Comparison of ENCODE assay signal across 11 cellular contexts in the genomic region with DNA sequence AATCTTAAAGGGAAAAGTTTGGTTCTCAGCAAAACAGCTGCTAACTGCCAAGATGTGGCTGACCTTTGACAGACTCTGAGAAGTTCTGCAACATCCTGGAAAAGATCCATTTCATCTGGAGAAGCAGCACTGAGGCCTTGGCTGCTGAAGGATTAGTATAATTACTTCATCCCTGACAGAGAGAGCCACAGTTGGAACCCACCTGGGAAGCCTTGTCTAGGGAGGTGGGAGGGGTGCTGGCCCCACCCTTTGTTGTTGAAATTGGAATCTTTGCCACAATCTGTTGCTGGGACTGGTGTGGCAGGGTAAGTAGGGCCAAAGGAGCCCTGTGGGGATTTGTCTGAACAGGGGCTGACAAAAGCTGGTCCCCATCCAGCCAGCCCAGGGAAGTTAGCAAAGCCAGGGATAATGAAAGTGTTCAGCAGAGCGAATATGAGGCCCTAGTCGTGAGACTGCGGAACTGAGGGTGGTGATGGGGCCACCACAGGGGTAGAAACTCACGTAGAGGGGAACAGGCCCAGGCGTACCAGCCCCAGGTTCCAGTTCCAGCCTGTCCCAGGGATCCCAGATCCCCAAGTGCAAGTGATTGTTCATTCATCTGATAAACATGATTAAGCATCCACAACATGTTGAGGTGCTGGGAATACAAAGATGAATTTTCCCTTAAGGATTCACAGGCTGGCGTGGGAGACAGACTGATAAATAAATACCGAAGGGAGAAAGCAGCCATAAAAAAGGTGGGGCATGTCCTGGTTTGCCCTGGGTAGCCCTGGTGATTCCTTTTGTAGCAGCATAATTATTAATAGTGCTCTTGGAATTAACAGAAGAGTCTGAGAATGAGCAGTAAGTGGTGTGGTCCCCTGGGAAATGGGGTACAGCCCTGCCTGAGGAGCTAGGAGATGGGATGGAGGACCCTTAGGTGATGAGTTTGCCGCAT.
A peak's percentile ranks its signal among the peaks of the same experiment; 100 is the strongest.
DNase-seq lines count a peak whose midpoint lies in the region; ATAC-seq, FAIRE-seq and TF ChIP-seq lines count a peak whose summit lies in the region.
"Had no signal": no experiment of that assay in that cellular context is flagged by ENCODE, and none has a peak within 500 bp of the region (broad histone marks: within the 10 kb centered on the region; RNA-seq: fewer than 3 reads in every experiment).

No MANE protein-coding gene starts in this region.

- H3K36me3 Mint-ChIP-seq in H9 (ENCODE audit: insufficient read depth in 1 of 3, low read depth in 3 of 3): peaks cover 0 to 2% (median 0%) of the 10 kb centered on the region in 3 experiments; a peak in 3 of 7 replicates

- no peaks in the 10 kb centered on the region for H3K27me3 Mint-ChIP-seq in H9 (ENCODE audit: low read depth)

- no peak overlapping the region for H3T11ph ChIP-seq in H9 (ENCODE audit: low read length)

- no peaks in the 10 kb centered on the region; the same call in 1 of the 2 replicates for H3K79me2 ChIP-seq in H9 (ENCODE audit: insufficient read depth, low read length)
- H3K79me2 ChIP-seq in mammary epithelial cell (ENCODE audit: insufficient read depth, low read length): peaks cover 89% of the 10 kb centered on the region
- peaks cover 86% of the 10 kb centered on the region for H3K79me2 ChIP-seq in keratinocyte (ENCODE audit: control insufficient read depth, insufficient read depth, low read length)
- H3K79me2 ChIP-seq in PC-9 (ENCODE audit: low read depth): no peaks in the 10 kb centered on the region

- no peak overlapping the region for H2BK5ac ChIP-seq in H9 (ENCODE audit: insufficient read length, low read length)

- H2BK15ac ChIP-seq in H9 (ENCODE audit: low read depth, low read length): no peak overlapping the region

- H3K4me2 ChIP-seq in H9 (ENCODE audit: insufficient read depth, insufficient read length, low read length): no peak overlapping the region
- peak overlapping the region; percentile 74 for H3K4me2 ChIP-seq in mammary epithelial cell (ENCODE audit: insufficient read depth, low read depth, low read length)
- peak overlapping the region; percentile 80 for H3K4me2 ChIP-seq in keratinocyte (ENCODE audit: control insufficient read depth, extremely low read depth, insufficient read depth, low read depth, low read length)
- H3K4me2 ChIP-seq in skeletal muscle satellite cell (ENCODE audit: low read length): no peak overlapping the region
- H3K4me2 ChIP-seq in PC-9: no peak overlapping the region

- H3K9me3 ChIP-seq in H9 (ENCODE audit: control insufficient read depth, low read depth, low read length) (no peaks in the 10 kb centered on the region), mammary epithelial cell (replicated peaks; ENCODE audit: insufficient read depth, low read length) (no peaks in the 10 kb centered on the region), keratinocyte (ENCODE audit: control insufficient read depth, low read depth, low read length) (no peaks in the 10 kb centered on the region), skeletal muscle satellite cell (replicated peaks; ENCODE audit: low read length) (no peaks in the 10 kb centered on the region), PC-9 (ENCODE audit: insufficient read depth, low read depth) (no peaks in the 10 kb centered on the region)

- H3K23ac ChIP-seq in H9 (ENCODE audit: insufficient read length, low read depth, low read length): no peak overlapping the region

- H3K9ac ChIP-seq in H9 (ENCODE audit: extremely low read depth, insufficient read length, low read length) (no peak overlapping the region), mammary epithelial cell (ENCODE audit: insufficient read depth, low read length) (peak overlapping the region; percentile 84), keratinocyte (ENCODE audit: control insufficient read depth, extremely low read depth, insufficient read depth, low read length) (peak overlapping the region; percentile 80), skeletal muscle satellite cell (ENCODE audit: low read depth, low read length) (peak overlapping the region; percentile 21)

- no peak for ATAC-seq in HG03025 (IDR thresholded peaks at IDR 0.05; ENCODE audit: low FRiP score, unreplicated experiment)

- H3K18ac ChIP-seq in H9 (ENCODE audit: insufficient read length, low read depth, low read length): peak overlapping the region; percentile 19

- POLR2A ChIA-PET in PC-9 (lab: Charles Lee; ENCODE audit: unreplicated experiment): no interaction called here

- H2AK5ac ChIP-seq in H9 (ENCODE audit: insufficient read length, low read length): no peak overlapping the region

- H3K56ac ChIP-seq in H9 (ENCODE audit: insufficient read length, low read depth, low read length): no peak overlapping the region

- H2BK12ac ChIP-seq in H9 (ENCODE audit: insufficient read length, low read depth, low read length): no peak overlapping the region

- no peaks in the 10 kb centered on the region for H3K79me1 ChIP-seq in H9 (ENCODE audit: insufficient read depth, low read depth, low read length, poor library complexity, severe bottlenecking)

- H3K27ac Mint-ChIP-seq in H9: peak overlapping the region; percentile 11 to 80 (median 61); a peak in 3 of 7 replicates

- no peak overlapping the region for H2BK120ac ChIP-seq in H9 (ENCODE audit: low read depth, low read length, poor library complexity, severe bottlenecking)

- in situ Hi-C loops in mammary epithelial cell (cut with MboI; ENCODE audit: low sequenced_read_pairs in 2 of 2): no loop called here

- WGBS in H9 (ENCODE audit: extremely low coverage, insufficient read length, low lambda C conversion rate): no CpG with 5 or more reads among the region's 8 CpGs
- 11% methylated on average over 8 of the region's 8 CpGs for WGBS in mammary epithelial cell (ENCODE audit: low coverage, missing lambda C conversion rate)

- H4K20me1 ChIP-seq in H9 (ENCODE audit: control insufficient read depth, insufficient read depth, insufficient read length) (no peaks in the 10 kb centered on the region), mammary epithelial cell (ENCODE audit: insufficient read depth, low read length) (no peaks in the 10 kb centered on the region), keratinocyte (ENCODE audit: control insufficient read depth, extremely low read depth, insufficient read depth, low read length) (no peaks in the 10 kb centered on the region), PC-9 (ENCODE audit: insufficient read depth) (no peaks in the 10 kb centered on the region)

- peak overlapping the region in 2 of 3 experiments; percentile 10 to 33 for H3K4me3 ChIP-seq in mammary epithelial cell (replicated peaks in 1 of 3; ENCODE audit: insufficient read depth in 1 of 3, low read depth in 2 of 3, low read length in 3 of 3)
- H3K4me3 ChIP-seq in keratinocyte (ENCODE audit: control insufficient read depth in 2 of 3, extremely low read depth in 1 of 3, insufficient read depth in 2 of 3, low read depth in 1 of 3, low read length in 3 of 3): peak overlapping the region in 2 of 3 experiments; percentile 29 to 36
- H3K4me3 ChIP-seq in skeletal muscle satellite cell (ENCODE audit: low read length): no peak overlapping the region
- H3K4me3 ChIP-seq in PC-9: no peak overlapping the region

- no peaks in the 10 kb centered on the region for H3K9me2 ChIP-seq in PC-9 (ENCODE audit: insufficient read depth)

- no peak overlapping the region for H2BK20ac ChIP-seq in H9 (ENCODE audit: low read depth, low read length, poor library complexity, severe bottlenecking)

- dilution Hi-C loops in mammary epithelial cell (cut with HindIII; ENCODE audit: low sequenced_read_pairs) (loop anchor here (5.0 kb wide), 1 partner anchor 43 kb away; no protein-coding TSS in a partner anchor), keratinocyte (cut with MboI; ENCODE audit: extremely low pct_ligation_motif_present, low sequenced_read_pairs) (loop anchor here (5.0 kb wide), 1 partner anchor 38 kb away; no protein-coding TSS in a partner anchor)

- no peak overlapping the region for H3K4me3 Mint-ChIP-seq in H9

- CTCF ChIA-PET in mammary epithelial cell (lab: Charles Lee; ENCODE audit: low non-redundant PET) (no interaction called here), PC-9 (lab: Charles Lee) (no interaction called here)

- peaks cover 22 to 23% of the 10 kb centered on the region in 2 experiments for H3K4me1 Mint-ChIP-seq in H9

- H3K36me3 ChIP-seq in mammary epithelial cell (ENCODE audit: insufficient read depth, low read length): peaks cover 12% of the 10 kb centered on the region
- H3K36me3 ChIP-seq in keratinocyte (ENCODE audit: control insufficient read depth in 2 of 2, extremely low read depth in 1 of 2, insufficient read depth in 2 of 2, low read length in 2 of 2): peaks cover 8 to 20% of the 10 kb centered on the region in 2 experiments
- peaks cover 4% of the 10 kb centered on the region for H3K36me3 ChIP-seq in skeletal muscle satellite cell (ENCODE audit: insufficient read depth, low read length)
- no peaks in the 10 kb centered on the region for H3K36me3 ChIP-seq in PC-9 (ENCODE audit: low read depth)

- H3F3A ChIP-seq in PC-9 (ENCODE audit: insufficient read depth, low read depth): no peaks in the 10 kb centered on the region

- H4K8ac ChIP-seq in H9 (replicated peaks; ENCODE audit: insufficient read length, low read depth, low read length): no peak overlapping the region

- TSS peak; percentile 30 for BruUV-seq in mammary epithelial cell (replicated peaks; lab: Mats Ljungman, UMichigan)
- no TSS peak for BruUV-seq in PC-9 (replicated peaks; lab: Mats Ljungman, UMichigan)

- H3K4me1 ChIP-seq in H9 (ENCODE audit: insufficient read depth, low read length): peaks cover 2% of the 10 kb centered on the region; the same call in 1 of the 2 replicates
- peaks cover 79% of the 10 kb centered on the region for H3K4me1 ChIP-seq in mammary epithelial cell (ENCODE audit: insufficient read depth, low read length)
- peaks cover 84% of the 10 kb centered on the region for H3K4me1 ChIP-seq in keratinocyte (ENCODE audit: control insufficient read depth, extremely low read depth, insufficient read depth, low read length)
- H3K4me1 ChIP-seq in skeletal muscle satellite cell (ENCODE audit: control insufficient read depth, insufficient read depth, low read length): peaks cover 9% of the 10 kb centered on the region
- peaks cover 12% of the 10 kb centered on the region for H3K4me1 ChIP-seq in PC-9 (replicated peaks; ENCODE audit: insufficient read depth)

- no peaks in the 10 kb centered on the region for H3K9me3 Mint-ChIP-seq in H9

- no peaks in the 10 kb centered on the region for H3K23me2 ChIP-seq in H9 (ENCODE audit: insufficient read length, low read depth, low read length, poor library complexity, severe bottlenecking)

- no peak for TF ChIP-seq CTCF in H9 (conservative IDR thresholded peaks at IDR 0.05)
- no peak for TF ChIP-seq CTCF in mammary epithelial cell (conservative IDR thresholded peaks at IDR 0.05 in 1 of 2, IDR thresholded peaks at IDR 0.05 in 1 of 2; ENCODE audit: extremely low read depth in 1 of 2, insufficient read depth in 1 of 2, low read depth in 1 of 2, low read length in 2 of 2)
- no peak for TF ChIP-seq CTCF in keratinocyte (optimal IDR thresholded peaks at IDR 0.05 in 1 of 3, IDR thresholded peaks at IDR 0.05 in 1 of 3, conservative IDR thresholded peaks at IDR 0.05 in 1 of 3; ENCODE audit: extremely low read depth in 1 of 3, insufficient read depth in 2 of 3, low read length in 3 of 3)
- TF ChIP-seq CTCF in PC-9 (conservative IDR thresholded peaks at IDR 0.05): no peak

- H3K27me3 ChIP-seq in H9 (ENCODE audit: insufficient read depth, low read length) (no peaks in the 10 kb centered on the region; the same call in 1 of the 2 replicates), mammary epithelial cell (ENCODE audit: insufficient read depth, low read length) (no peaks in the 10 kb centered on the region), keratinocyte (ENCODE audit: control insufficient read depth, extremely low read depth, insufficient read depth, low read length) (no peaks in the 10 kb centered on the region), skeletal muscle satellite cell (ENCODE audit: control insufficient read depth, insufficient read depth, low read length) (no peaks in the 10 kb centered on the region), PC-9 (ENCODE audit: insufficient read depth, low read depth) (no peaks in the 10 kb centered on the region)

- no peak overlapping the region for H4K5ac ChIP-seq in H9 (ENCODE audit: insufficient read length, low read depth, low read length)

- intact Hi-C loops in mammary epithelial cell (cut with micrococcal nuclease): loop anchor here (5.0 kb wide), 1 partner anchor 138 kb away; no protein-coding TSS in a partner anchor
- intact Hi-C loops in PC-9 (cut with micrococcal nuclease; ENCODE audit: unreplicated experiment): loop anchor here (5.0 kb wide), 2 partner anchors 52 to 138 kb away; no protein-coding TSS in a partner anchor

- H4K91ac ChIP-seq in H9 (ENCODE audit: insufficient read length, low read depth, low read length): no peak overlapping the region

- no peak for DNase-seq in H9
- peak; percentile 97 for DNase-seq in mammary epithelial cell
- peak; percentile 66 for DNase-seq in keratinocyte (ENCODE audit: low read depth, low spot score)
- no peak for DNase-seq in GDM1 (lab: John Stamatoyannopoulos, UW)
- DNase-seq in iPS-NIHi7 (ENCODE audit: extremely low spot score): no peak
- no peak for DNase-seq in PC-9
- DNase-seq: DMS79, NCI-H187 treated with DMSO at 0.1 percent for 48 hours, T-helper 1 cell had no signal

- no peak overlapping the region for H3K14ac ChIP-seq in H9 (ENCODE audit: insufficient read depth, low read length)

- H3K4ac ChIP-seq in H9 (ENCODE audit: low read depth, low read length): no peak overlapping the region

- H3K27ac ChIP-seq in H9 (ENCODE audit: insufficient read length, low read depth, low read length) (no peak overlapping the region), mammary epithelial cell (ENCODE audit: insufficient read depth, low read depth, low read length) (peak overlapping the region; percentile 97), keratinocyte (ENCODE audit: control insufficient read depth, insufficient read depth, low read length) (peak overlapping the region; percentile 91), PC-9 (no peak overlapping the region)

- H3K9me1 ChIP-seq in keratinocyte (ENCODE audit: control insufficient read depth, extremely low read depth, insufficient read depth, low read length): peaks cover 3% of the 10 kb centered on the region

- H2AFZ ChIP-seq in H9 (ENCODE audit: low read length) (no peak overlapping the region), mammary epithelial cell (ENCODE audit: low read depth, low read length) (peak overlapping the region; percentile 20), keratinocyte (ENCODE audit: control insufficient read depth, low read length) (no peak overlapping the region), PC-9 (no peak overlapping the region)

- FAIRE-seq in keratinocyte (lab: Jason Lieb, UNC): peak; percentile 98

Comparison
In these comparisons a context has a peak if more than half of its experiments do, and no peak if none do; other contexts are left out.
1. DNase-seq: peak in mammary epithelial cell (single experiment) and keratinocyte (single experiment); none in H9 (single experiment), GDM1 (single experiment), iPS-NIHi7 (single experiment) and PC-9 (0 of 2).
2. H3K27ac ChIP-seq: peak in mammary epithelial cell (single experiment) and keratinocyte (single experiment); none in H9 (single experiment) and PC-9 (single experiment).
3. H3K4me2 ChIP-seq: peak in mammary epithelial cell (single experiment) and keratinocyte (single experiment); none in H9 (single experiment), skeletal muscle satellite cell (single experiment) and PC-9 (single experiment).
4. H3K4me3 ChIP-seq: peak in mammary epithelial cell (2 of 3) and keratinocyte (2 of 3); none in skeletal muscle satellite cell (single experiment) and PC-9 (single experiment).